ENCODE assay signal across 12 cellular contexts in the genomic region with DNA sequence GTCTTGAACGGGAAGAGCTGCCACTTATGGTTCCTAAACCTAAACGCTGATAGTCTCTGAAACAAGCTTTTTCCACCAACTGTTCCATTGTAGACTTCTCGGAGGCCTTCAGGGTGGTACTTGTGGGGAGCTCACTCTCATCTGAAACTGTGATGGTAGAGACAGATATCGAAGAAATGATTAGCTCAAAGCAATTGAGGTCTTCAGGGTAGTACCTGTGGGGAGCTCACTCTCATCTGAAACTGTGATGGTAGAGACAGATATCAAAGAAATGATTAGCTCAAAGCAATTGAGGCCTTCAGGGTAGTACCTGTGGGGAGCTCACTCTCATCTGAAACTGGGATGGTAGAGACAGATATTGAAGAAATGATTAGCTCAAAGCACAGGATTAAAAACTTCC.
DNase-seq lines count a peak whose midpoint lies in the region; ATAC-seq, FAIRE-seq and TF ChIP-seq lines count a peak whose summit lies in the region.
"Had no signal": no experiment of that assay in that cellular context is flagged by ENCODE, and none has a peak within 500 bp of the region (broad histone marks: within the 10 kb centered on the region; RNA-seq: fewer than 3 reads in every experiment).

No MANE protein-coding gene starts in this region.

- no peaks in the 10 kb centered on the region for H3K27me3 Mint-ChIP-seq in effector memory CD8-positive, alpha-beta T cell
- H3K27me3 Mint-ChIP-seq in endodermal cell (ENCODE audit: insufficient read depth): no peaks in the 10 kb centered on the region

- ATAC-seq in GM19463 (IDR thresholded peaks at IDR 0.05; ENCODE audit: unreplicated experiment): peak; percentile 57
- ATAC-seq in HG03460 (IDR thresholded peaks at IDR 0.05; ENCODE audit: unreplicated experiment): peak; percentile 72
- peak; percentile 26; the same call in 2 of the 3 replicates for ATAC-seq in GM12878
- ATAC-seq in effector memory CD8-positive, alpha-beta T cell (replicated peaks): no peak
- ATAC-seq: left lung had no signal

- 58% methylated on average over 4 of the region's 4 CpGs for WGBS in GM12878 (ENCODE audit: insufficient coverage, insufficient replicate concordance, low lambda C conversion rate, missing lambda C conversion rate)
- WGBS in endodermal cell (ENCODE audit: insufficient coverage in 1 of 2, insufficient read length in 1 of 2), 2 experiments: 94 to 97% methylated on average over 4 of the region's 4 CpGs

- TF ChIP-seq RAD21 in GM12878 (IDR thresholded peaks at IDR 0.05; ENCODE audit: insufficient read depth, low read depth, low read length): no peak

- H3K27ac Mint-ChIP-seq in effector memory CD8-positive, alpha-beta T cell: no peak overlapping the region
- no peak overlapping the region for H3K27ac Mint-ChIP-seq in endodermal cell

- no peaks in the 10 kb centered on the region for H3K79me2 ChIP-seq in GM12878 (ENCODE audit: control insufficient read depth, insufficient read depth, low read length)

- H3K27ac ChIP-seq in C4-2B (peak overlapping the region; percentile 81), GM12878 (ENCODE audit: control insufficient read depth, insufficient read depth) (no peak overlapping the region), endodermal cell (ENCODE audit: low read depth, low read length) (no peak overlapping the region)
- H3K27ac ChIP-seq: left lung had no signal

- H3K4me3 Mint-ChIP-seq in effector memory CD8-positive, alpha-beta T cell: no peak overlapping the region
- no peak overlapping the region for H3K4me3 Mint-ChIP-seq in endodermal cell

- H3K4me1 ChIP-seq in GM12878 (ENCODE audit: control insufficient read depth, insufficient read depth, low read length) (peaks cover 14% of the 10 kb centered on the region), endodermal cell (ENCODE audit: control insufficient read depth, insufficient read depth, low read length) (peaks cover 2% of the 10 kb centered on the region)
- H3K4me1 ChIP-seq: left lung had no signal

- RAD21 ChIA-PET in GM12878 (lab: Charles Lee; ENCODE audit: unreplicated experiment): interaction anchor here (0.6 to 0.9 kb wide), 2 partner anchors 24 to 80 kb away, joined by 3 read pairs; no protein-coding TSS in a partner anchor

- H3K9me3 ChIP-seq in GM12878 (replicated peaks; ENCODE audit: control insufficient read depth, insufficient read depth, low read length): no peaks in the 10 kb centered on the region
- no peaks in the 10 kb centered on the region for H3K9me3 ChIP-seq in endodermal cell (ENCODE audit: control insufficient read depth, low read length)
- H3K9me3 ChIP-seq: left lung had no signal

- POLR2A ChIA-PET in GM12878 (lab: Charles Lee): no interaction called here

- CTCF ChIA-PET in GM12878 (lab: Yijun Ruan, JAX): interaction anchor here (0.5 kb wide), 1 partner anchor 197 kb away, joined by 6 read pairs; no protein-coding TSS in a partner anchor

- BruUV-seq in GM12878 (replicated peaks; lab: Mats Ljungman, UMichigan): no TSS peak

- H3K9ac ChIP-seq in GM12878 (ENCODE audit: control insufficient read depth, insufficient read depth, low read length) (no peak overlapping the region), endodermal cell (ENCODE audit: extremely low read depth, low read length, poor library complexity, severe bottlenecking) (no peak overlapping the region)

- H3K36me3 ChIP-seq in GM12878 (ENCODE audit: control insufficient read depth in 2 of 2, insufficient read depth in 2 of 2, low read length in 1 of 2): no peaks in the 10 kb centered on the region
- H3K36me3 ChIP-seq in endodermal cell (ENCODE audit: control insufficient read depth, insufficient read depth, low read length): peaks cover 8% of the 10 kb centered on the region

- H3K27me3 ChIP-seq in GM12878 (replicated peaks in 1 of 2; ENCODE audit: control insufficient read depth in 2 of 2, insufficient read depth in 2 of 2, low read length in 1 of 2): no peaks in the 10 kb centered on the region
- H3K27me3 ChIP-seq in endodermal cell (ENCODE audit: control insufficient read depth, insufficient read depth, low read length, poor library complexity, severe bottlenecking): no peaks in the 10 kb centered on the region
- H3K27me3 ChIP-seq: left lung had no signal

- no peak for TF ChIP-seq POLR2A in GM12878 (IDR thresholded peaks at IDR 0.05; ENCODE audit: low read depth, low read length)

- peaks cover 0 to 4% of the 10 kb centered on the region in 2 donors for H3K4me1 Mint-ChIP-seq in effector memory CD8-positive, alpha-beta T cell (ENCODE audit: low read depth in 2 of 2)
- peaks cover 11% of the 10 kb centered on the region for H3K4me1 Mint-ChIP-seq in endodermal cell

- H3K4me3 ChIP-seq in GM12878 (no peak overlapping the region), endodermal cell (ENCODE audit: low read length) (no peak overlapping the region)
- H3K4me3 ChIP-seq: left lung had no signal

- no peak overlapping the region for H3K4me2 ChIP-seq in GM12878 (ENCODE audit: control insufficient read depth, insufficient read depth)

- intact Hi-C loops in GM12878 (cut with micrococcal nuclease; ENCODE audit: unreplicated experiment): loop anchor here (5.0 kb wide), 1 partner anchor 77 kb away; no protein-coding TSS in a partner anchor

- H3K36me3 Mint-ChIP-seq in effector memory CD8-positive, alpha-beta T cell (ENCODE audit: insufficient read depth): peaks cover 13% of the 10 kb centered on the region
- H3K36me3 Mint-ChIP-seq in endodermal cell (ENCODE audit: low read depth): peaks cover 4% of the 10 kb centered on the region

- no peaks in the 10 kb centered on the region for H4K20me1 ChIP-seq in GM12878 (ENCODE audit: control insufficient read depth, insufficient read depth)

- FAIRE-seq in GM12878 (lab: Jason Lieb, UNC): no peak

- no peak for TF ChIP-seq EP300 in GM12878 (IDR thresholded peaks at IDR 0.05; ENCODE audit: borderline replicate concordance in 1 of 2, control insufficient read depth in 1 of 2, low read depth in 2 of 2, low read length in 2 of 2)

- H2AFZ ChIP-seq in GM12878 (ENCODE audit: control insufficient read depth, low read depth, low read length): no peak overlapping the region

- no peak for TF ChIP-seq CTCF in C4-2B (conservative IDR thresholded peaks at IDR 0.05)
- no peak for TF ChIP-seq CTCF in GM12878 (IDR thresholded peaks at IDR 0.05 in 2 of 3, conservative IDR thresholded peaks at IDR 0.05 in 1 of 3; ENCODE audit: control insufficient read depth in 2 of 3, extremely low read depth in 1 of 3, insufficient read depth in 1 of 3, low read depth in 3 of 3, low read length in 3 of 3)
- no peak for TF ChIP-seq CTCF in endodermal cell (conservative IDR thresholded peaks at IDR 0.05)

- no peaks in the 10 kb centered on the region for H3K9me3 Mint-ChIP-seq in effector memory CD8-positive, alpha-beta T cell
- H3K9me3 Mint-ChIP-seq in endodermal cell: no peaks in the 10 kb centered on the region

- SMC1A ChIA-PET in GM12878 (lab: Charles Lee; ENCODE audit: uncharacterized antibody, unreplicated experiment): interaction anchor here (0.7 to 1.2 kb wide), 2 partner anchors 15 to 18 kb away, joined by 3 read pairs; no protein-coding TSS in a partner anchor

- in situ Hi-C loops in GM12878 (cut with MboI): no loop called here

- no peak for DNase-seq in GM12878 (ENCODE audit: low read depth, low spot score)
- no peak for DNase-seq in iPS-NIHi11 (ENCODE audit: low spot score)
- no peak for DNase-seq in effector memory CD8-positive, alpha-beta T cell
- no peak for DNase-seq in endodermal cell
- no peak for DNase-seq in NCI-H2227 treated with DMSO at 0.1 percent for 48 hours (lab: John Stamatoyannopoulos, UW)
- DNase-seq: head of caudate nucleus; left lung; nucleus accumbens; stimulated activated CD8-positive, alpha-beta memory T cell treated with anti-CD3 and anti-CD28 coated beads, Interleukin-4, amount 100 ng/mL, for 48 hours had no signal

TF ChIP-seq in GM12878, 131 proteins besides CTCF, POLR2A, EP300 and RAD21 (continues in another document):
- TF ChIP-seq PAX5 (IDR thresholded peaks at IDR 0.05; ENCODE audit: borderline replicate concordance, low read depth, low read length): no peak
- TF ChIP-seq FOXK2 (IDR thresholded peaks at IDR 0.05): no peak
- no peak for TF ChIP-seq USF1 (IDR thresholded peaks at IDR 0.05; ENCODE audit: borderline replicate concordance, extremely low read length, insufficient read depth, low read depth, low read length)
- TF ChIP-seq, protein P1, sequence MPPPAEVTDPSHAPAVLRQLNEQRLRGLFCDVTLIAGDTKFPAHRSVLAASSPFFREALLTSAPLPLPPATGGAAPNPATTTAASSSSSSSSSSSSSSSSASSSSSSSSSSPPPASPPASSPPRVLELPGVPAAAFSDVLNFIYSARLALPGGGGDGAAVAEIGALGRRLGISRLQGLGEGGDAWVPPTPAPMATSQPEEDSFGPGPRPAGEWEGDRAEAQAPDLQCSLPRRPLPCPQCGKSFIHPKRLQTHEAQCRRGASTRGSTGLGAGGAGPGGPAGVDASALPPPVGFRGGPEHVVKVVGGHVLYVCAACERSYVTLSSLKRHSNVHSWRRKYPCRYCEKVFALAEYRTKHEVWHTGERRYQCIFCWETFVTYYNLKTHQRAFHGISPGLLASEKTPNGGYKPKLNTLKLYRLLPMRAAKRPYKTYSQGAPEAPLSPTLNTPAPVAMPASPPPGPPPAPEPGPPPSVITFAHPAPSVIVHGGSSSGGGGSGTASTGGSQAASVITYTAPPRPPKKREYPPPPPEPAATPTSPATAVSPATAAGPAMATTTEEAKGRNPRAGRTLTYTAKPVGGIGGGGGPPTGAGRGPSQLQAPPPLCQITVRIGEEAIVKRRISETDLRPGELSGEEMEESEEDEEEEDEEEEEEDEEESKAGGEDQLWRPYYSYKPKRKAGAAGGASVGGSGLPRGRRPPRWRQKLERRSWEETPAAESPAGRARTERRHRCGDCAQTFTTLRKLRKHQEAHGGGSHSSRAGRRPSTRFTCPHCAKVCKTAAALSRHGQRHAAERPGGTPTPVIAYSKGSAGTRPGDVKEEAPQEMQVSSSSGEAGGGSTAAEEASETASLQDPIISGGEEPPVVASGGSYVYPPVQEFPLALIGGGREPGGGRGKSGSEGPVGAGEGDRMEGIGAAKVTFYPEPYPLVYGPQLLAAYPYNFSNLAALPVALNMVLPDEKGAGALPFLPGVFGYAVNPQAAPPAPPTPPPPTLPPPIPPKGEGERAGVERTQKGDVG (CRISPR knock-in tag; IDR thresholded peaks at IDR 0.05): no peak
- TF ChIP-seq NR2C1 (IDR thresholded peaks at IDR 0.05): no peak
